1 cellular context compared by ENCODE assay signal in genomic region chrX:49143154-49143553, GRCh38. TPM values are rescaled to one million over a fixed set of nuclear protein-coding genes. Genes with fewer than 3 reads are reported as not detected.
"Had no signal": no experiment of that assay in that cellular context is flagged by ENCODE, and none has a peak within 500 bp of the region (broad histone marks: within the 10 kb centered on the region; RNA-seq: fewer than 3 reads in every experiment).

No MANE protein-coding gene starts in this region.

RNA-seq across cellular contexts. Expression of gene MAGIX, which starts 19.4 kb away (rescaled TPM):
- total RNA-seq: HT1080 had no signal
